In the genomic region with DNA sequence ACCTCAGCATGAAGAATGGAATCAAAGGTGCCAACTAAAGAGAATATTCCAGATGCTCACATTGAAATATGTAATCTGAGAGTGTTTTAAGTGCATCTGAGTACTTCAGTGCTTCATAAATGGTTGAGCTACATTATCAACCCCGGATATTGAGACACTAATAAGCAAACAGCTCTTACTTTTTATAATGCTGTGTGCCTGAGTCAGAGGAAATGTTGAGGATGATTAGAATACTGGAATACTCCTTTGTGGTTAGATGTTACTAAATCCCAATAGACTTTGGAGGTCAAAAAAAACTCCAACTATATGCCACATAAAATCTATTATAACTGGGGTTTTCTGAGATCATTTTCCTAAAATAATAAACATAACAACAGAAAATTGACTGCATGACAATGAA, we compare ENCODE assay signal across 26 cellular contexts. TPM values are rescaled to one million over a fixed set of nuclear protein-coding genes. Genes with fewer than 3 reads are reported as not detected.
DNase-seq lines count a peak whose midpoint lies in the region; ATAC-seq and TF ChIP-seq lines count a peak whose summit lies in the region.
"Had no signal": no experiment of that assay in that cellular context is flagged by ENCODE, and none has a peak within 500 bp of the region (broad histone marks: within the 10 kb centered on the region; RNA-seq: fewer than 3 reads in every experiment).

No MANE protein-coding gene starts in this region.

- H3K36me3 ChIP-seq in PC-3 (ENCODE audit: low read depth, low read length) (no peaks in the 10 kb centered on the region), mesenchymal stem cell (ENCODE audit: control insufficient read depth in 1 of 2, insufficient read depth in 2 of 2, low read depth in 1 of 2, low read length in 2 of 2) (no peaks in the 10 kb centered on the region)
- H3K36me3 ChIP-seq: HAP-1, heart left ventricle, Peyer's patch had no signal

- TF ChIP-seq CTCF in AG10803 (conservative IDR thresholded peaks at IDR 0.05; ENCODE audit: low read length): no peak
- TF ChIP-seq CTCF in PC-3 (conservative IDR thresholded peaks at IDR 0.05; ENCODE audit: low read depth, low read length): no peak
- TF ChIP-seq CTCF in fibroblast of villous mesenchyme (IDR thresholded peaks at IDR 0.05; ENCODE audit: insufficient read depth, low read depth, low read length): no peak

- no peak overlapping the region for H3K14ac ChIP-seq in mesenchymal stem cell (ENCODE audit: low read length in 2 of 2)

- no peaks in the 10 kb centered on the region for H3K9me3 ChIP-seq in PC-3 (ENCODE audit: low read length)
- no peaks in the 10 kb centered on the region for H3K9me3 ChIP-seq in mesenchymal stem cell (ENCODE audit: control insufficient read depth, low read length)
- H3K9me3 ChIP-seq: body of pancreas, HAP-1, heart left ventricle, Peyer's patch, psoas muscle had no signal

- no peak overlapping the region for H2BK5ac ChIP-seq in mesenchymal stem cell (ENCODE audit: low read depth, low read length, poor library complexity, severe bottlenecking)

- DNase-seq in AG10803 (ENCODE audit: low read depth): peak; percentile 53
- DNase-seq in GM04503 (ENCODE audit: low read depth): peak; percentile 30
- DNase-seq in PC-3: peak; percentile 78
- DNase-seq in fibroblast of villous mesenchyme (ENCODE audit: low read depth): peak; percentile 16
- DNase-seq in NCI-H187 (lab: John Stamatoyannopoulos, UW): no peak
- DNase-seq in mesenchymal stem cell: no peak
- DNase-seq: activated CD4-positive, alpha-beta memory T cell treated with anti-CD3 and anti-CD28 coated beads for 36 hours; activated T-cell treated with anti-CD3 and anti-CD28 coated beads, Interleukin-2, amount 50 U/mL, for 48 hours; body of pancreas; dermis blood vessel endothelial cell; erythroblast; heart left ventricle; islet precursor cell; Kasumi-1; NCI-H2029 treated with DMSO at 0.1 percent for 48 hours; NCI-H82; nephron progenitor cell; Peyer's patch; psoas muscle; stimulated activated CD4-positive, alpha-beta T cell treated with anti-CD3 and anti-CD28 coated beads, Interleukin-12 subunit alpha, Interleukin-12 subunit beta, amount 100 ng/mL, for 4 hours had no signal

- BruUV-seq in PC-3 (replicated peaks; lab: Mats Ljungman, UMichigan): no TSS peak

- peaks cover 7% of the 10 kb centered on the region for H3F3A ChIP-seq in PC-3 (ENCODE audit: low read length, unreplicated experiment)

- no peak overlapping the region for H3K23ac ChIP-seq in mesenchymal stem cell (ENCODE audit: low read length in 2 of 2)

- 0 out of 2 replicates have a peak overlapping the region, but pooled peaks have one; percentile 3 for H3K4me2 ChIP-seq in PC-3 (ENCODE audit: low read length)
- H3K4me2 ChIP-seq in mesenchymal stem cell (ENCODE audit: low read length, poor library complexity, severe bottlenecking): no peak overlapping the region

- H2BK15ac ChIP-seq in mesenchymal stem cell (ENCODE audit: low read depth, poor library complexity, severe bottlenecking): no peak overlapping the region

- no peak overlapping the region for H2BK120ac ChIP-seq in mesenchymal stem cell (ENCODE audit: low read depth, low read length)

- H3K9ac ChIP-seq in PC-3 (ENCODE audit: low read length): no peak overlapping the region
- no peak overlapping the region for H3K9ac ChIP-seq in mesenchymal stem cell (ENCODE audit: low read length)

- H3K79me1 ChIP-seq in mesenchymal stem cell (replicated peaks; ENCODE audit: low read length, poor library complexity, severe bottlenecking): no peaks in the 10 kb centered on the region

- intact Hi-C loops in PC-3 (cut with micrococcal nuclease): no loop called here

- H2BK12ac ChIP-seq in mesenchymal stem cell (ENCODE audit: low read length in 2 of 2): no peak overlapping the region

- H3K4ac ChIP-seq in mesenchymal stem cell (ENCODE audit: low read depth in 1 of 2, low read length in 2 of 2): no peak overlapping the region

- ATAC-seq in PC-3: peak; percentile 67
- no peak for ATAC-seq in activated CD4-positive, CD25-positive, alpha-beta regulatory T cell treated with anti-CD3 and anti-CD28 coated beads, Interleukin-2, amount 50 U/mL, for 24 hours
- ATAC-seq: activated naive CD4-positive, alpha-beta T cell treated with anti-CD3 and anti-CD28 coated beads, Interleukin-2, amount 50 U/mL, for 72 hours; body of pancreas; heart left ventricle; psoas muscle; stimulated activated effector memory CD8-positive, alpha-beta T cell treated with anti-CD3 and anti-CD28 coated beads, Interleukin-12 subunit alpha, Interleukin-12 subunit beta, amount 100 ng/mL, for 72 hours had no signal

- H4K20me1 ChIP-seq in PC-3 (ENCODE audit: low read length): no peaks in the 10 kb centered on the region

- H4K8ac ChIP-seq in mesenchymal stem cell (ENCODE audit: low read length): no peak overlapping the region

- no CpG with 5 or more reads among the region's 1 CpG for WGBS in mesenchymal stem cell

- H3K27ac ChIP-seq in PC-3 (ENCODE audit: low read length) (no peak overlapping the region), mesenchymal stem cell (ENCODE audit: low read length, poor library complexity, severe bottlenecking) (no peak overlapping the region)
- H3K27ac ChIP-seq: body of pancreas, C4-2B, heart left ventricle, Peyer's patch, psoas muscle, VCaP had no signal

- H2AFZ ChIP-seq in PC-3 (ENCODE audit: low read length) (no peak overlapping the region), mesenchymal stem cell (ENCODE audit: low read depth, low read length) (no peak overlapping the region)

- no peaks in the 10 kb centered on the region for H3K9me2 ChIP-seq in PC-3 (replicated peaks; ENCODE audit: low read length)

- POLR2A ChIA-PET in PC-3 (lab: Charles Lee; ENCODE audit: unreplicated experiment): interaction anchor here (0.8 kb wide), 1 partner anchor 277 kb away, joined by 3 read pairs; the partner anchor contains the start of gene LRIF1

- no peak overlapping the region for H2AK5ac ChIP-seq in mesenchymal stem cell (ENCODE audit: low read length, severe bottlenecking)

- H3K4me3 ChIP-seq in AG10803 (ENCODE audit: low read length): no peak overlapping the region
- no peak overlapping the region for H3K4me3 ChIP-seq in PC-3 (ENCODE audit: low read length)
- no peak overlapping the region for H3K4me3 ChIP-seq in fibroblast of villous mesenchyme (ENCODE audit: low read depth, low read length)
- no peak overlapping the region for H3K4me3 ChIP-seq in mesenchymal stem cell (ENCODE audit: insufficient read depth in 1 of 2, low read depth in 1 of 2, low read length in 2 of 2)
- H3K4me3 ChIP-seq: body of pancreas, HAP-1, heart left ventricle, Peyer's patch, psoas muscle had no signal

- no peak overlapping the region for H3K18ac ChIP-seq in mesenchymal stem cell (ENCODE audit: low read depth in 1 of 2, low read length in 2 of 2)

- CTCF ChIA-PET in PC-3 (lab: Charles Lee): no interaction called here

- H3K4me1 ChIP-seq in PC-3 (ENCODE audit: insufficient read depth, low read length) (peaks cover 13% of the 10 kb centered on the region), mesenchymal stem cell (ENCODE audit: control insufficient read depth, insufficient read depth, low read depth, low read length) (no peaks in the 10 kb centered on the region)
- H3K4me1 ChIP-seq: body of pancreas, HAP-1, heart left ventricle, Peyer's patch, psoas muscle had no signal

- H3K27me3 ChIP-seq in PC-3 (ENCODE audit: low read length): peaks cover 22% of the 10 kb centered on the region
- H3K27me3 ChIP-seq in mesenchymal stem cell (ENCODE audit: control insufficient read depth in 1 of 2, insufficient read depth in 1 of 2, low read length in 2 of 2): peaks cover 0 to 4% of the 10 kb centered on the region in 2 experiments
- H3K27me3 ChIP-seq: body of pancreas, Peyer's patch had no signal

- no peak overlapping the region for H4K91ac ChIP-seq in mesenchymal stem cell (ENCODE audit: low read length)

- H3K79me2 ChIP-seq in PC-3 (ENCODE audit: low read length): no peaks in the 10 kb centered on the region

RNA-seq across cellular contexts. Expression of gene KCNA3, which starts 12.5 kb away (rescaled TPM):
- total RNA-seq in PC-3 (2014; rRNA removed) (not detected in 2 replicates), fibroblast of villous mesenchyme (under 0.01 and 0.64 TPM in 2 replicates)
- polyA plus RNA-seq in mesenchymal stem cell (2013, experiment 1 of 2): not detected
- not detected for polyA plus RNA-seq in mesenchymal stem cell (2013, experiment 2 of 2)
- total RNA-seq: dermis blood vessel endothelial cell had no signal
- polyA plus RNA-seq: psoas muscle had no signal

Comparison
In these comparisons a context has a peak if more than half of its experiments do, and no peak if none do; other contexts are left out.
1. DNase-seq: peak in AG10803 (single experiment), GM04503 (single experiment), PC-3 (single experiment) and fibroblast of villous mesenchyme (single experiment); none in NCI-H187 (0 of 2) and mesenchymal stem cell (single experiment).